10 cellular contexts compared by ENCODE assay signal in the genomic region with DNA sequence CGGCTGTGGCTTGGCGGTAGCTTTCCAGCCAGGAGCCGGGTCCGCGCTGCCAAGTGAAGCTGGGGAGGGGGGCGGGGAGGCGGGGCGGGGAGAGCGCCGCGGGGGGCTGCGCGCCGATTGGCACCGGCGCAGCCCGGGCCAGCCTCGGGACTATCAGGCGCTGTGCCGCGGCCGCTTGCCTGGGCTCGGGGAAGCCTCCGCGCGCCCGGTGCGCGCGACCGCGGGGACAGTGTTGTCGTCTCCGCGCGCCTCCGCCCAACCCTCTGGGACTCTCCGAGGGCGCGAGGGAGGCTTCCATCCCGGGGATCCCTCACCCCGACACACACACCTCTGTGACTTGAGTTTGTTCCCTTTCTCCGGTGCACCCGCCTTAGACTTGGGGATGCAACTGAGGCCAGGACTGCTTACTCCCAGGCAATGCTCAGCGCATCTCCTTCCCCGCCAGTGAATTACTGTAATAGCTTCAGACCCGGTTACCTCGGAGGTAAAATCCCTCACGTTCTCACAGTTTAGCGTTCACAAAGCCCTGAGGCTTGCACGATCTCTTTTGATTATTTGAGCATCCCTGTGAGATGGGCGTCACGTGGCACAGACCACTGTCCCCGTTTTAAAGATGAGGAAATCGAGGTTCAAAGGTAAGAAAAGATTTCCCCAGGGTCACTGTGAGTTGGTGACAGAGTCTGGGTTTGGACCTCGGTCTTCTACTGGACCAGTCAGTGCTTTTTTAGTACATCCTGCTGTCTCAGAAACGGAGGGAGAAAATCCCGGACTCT. TPM values are rescaled to one million over a fixed set of nuclear protein-coding genes. Genes with fewer than 3 reads are reported as not detected.
DNase-seq lines count a peak whose midpoint lies in the region; ATAC-seq lines count a peak whose summit lies in the region.
"Had no signal": no experiment of that assay in that cellular context is flagged by ENCODE, and none has a peak within 500 bp of the region (broad histone marks: within the 10 kb centered on the region; RNA-seq: fewer than 3 reads in every experiment).

A gene (minus strand): TSS at position 26 of the 773 bp plus-strand sequence. CDS start 92 bp downstream, outside the sequence.

- peak in 1 of 4 experiments; percentile 31 for ATAC-seq in T-cell (replicated peaks in 1 of 4)
- peak; percentile 11 for ATAC-seq in stimulated activated naive CD8-positive, alpha-beta T cell treated with anti-CD3 and anti-CD28 coated beads, Interleukin-15, Interleukin-2, amounts not matched to agents 100 U/mL and 50 U/mL, for 24 hours
- no peak for ATAC-seq in GM19452 (IDR thresholded peaks at IDR 0.05; ENCODE audit: unreplicated experiment)

- H3K27ac Mint-ChIP-seq in activated CD4-positive, alpha-beta T cell treated with anti-CD3 and anti-CD28 coated beads, Interleukin-2, amount 10 ng/mL, durations not matched to agents 24 days and 14 days = no peak within 1 kb of the TSS
- no peak within 1 kb of the TSS for H3K27ac Mint-ChIP-seq in T-cell

- intact Hi-C loops in activated CD4-positive, alpha-beta T cell treated with anti-CD3 and anti-CD28 coated beads, Interleukin-2, amount 10 ng/mL, durations not matched to agents 24 days and 14 days (cut with micrococcal nuclease) = no loop called here

- no peaks in the 10 kb centered on the region for H3K79me2 ChIP-seq in Karpas-422 (ENCODE audit: low read length)

- POLR2A ChIA-PET in T-cell (lab: Charles Lee) = no interaction called here

- no peaks in the 10 kb centered on the region for H3K9me3 Mint-ChIP-seq in activated CD4-positive, alpha-beta T cell treated with anti-CD3 and anti-CD28 coated beads, Interleukin-2, amount 10 ng/mL, durations not matched to agents 24 days and 14 days
- H3K9me3 Mint-ChIP-seq in T-cell = no peaks in the 10 kb centered on the region

- no peaks in the 10 kb centered on the region for H3K36me3 Mint-ChIP-seq in activated CD4-positive, alpha-beta T cell treated with anti-CD3 and anti-CD28 coated beads, Interleukin-2, amount 10 ng/mL, durations not matched to agents 24 days and 14 days (ENCODE audit: low read depth)
- H3K36me3 Mint-ChIP-seq in T-cell = no peaks in the 10 kb centered on the region

- H3K27ac ChIP-seq in Karpas-422 (ENCODE audit: low read length) = no peak within 1 kb of the TSS
- H3K27ac ChIP-seq: C4-2B had no signal

- H3K36me3 ChIP-seq in Karpas-422 (ENCODE audit: insufficient read depth, low read length) = no peaks in the 10 kb centered on the region

- H3K4me1 Mint-ChIP-seq in activated CD4-positive, alpha-beta T cell treated with anti-CD3 and anti-CD28 coated beads, Interleukin-2, amount 10 ng/mL, durations not matched to agents 24 days and 14 days = peaks cover 10% of the 10 kb centered on the region
- H3K4me1 Mint-ChIP-seq in T-cell = peaks cover 25 to 27% (median 25%) of the 10 kb centered on the region in 3 donors

- no peak within 1 kb of the TSS for H3K4me2 ChIP-seq in Karpas-422 (ENCODE audit: low read depth, low read length, poor library complexity, severe bottlenecking)

- H2AFZ ChIP-seq in Karpas-422 (ENCODE audit: low read length) = no peak within 1 kb of the TSS

- H3K4me3 ChIP-seq in Karpas-422 (ENCODE audit: low read length) = no peak within 1 kb of the TSS

- CTCF ChIA-PET in T-cell (lab: Charles Lee) = no interaction called here

- no peaks in the 10 kb centered on the region for H3K9me3 ChIP-seq in Karpas-422 (ENCODE audit: low read length)

- DNase-seq in activated CD4-positive, alpha-beta T cell treated with anti-CD3 and anti-CD28 coated beads, Interleukin-2, amount 10 ng/mL, durations not matched to agents 24 days and 14 days = peak; percentile 61
- no peak for DNase-seq in activated CD4-positive, alpha-beta T cell treated with anti-CD3 and anti-CD28 coated beads, Interleukin-2, amount 50 U/mL, for 1 hour
- peak in 1 of 34 experiments; percentile 5 for DNase-seq in T-cell
- DNase-seq in hypothalamus (lab: John Stamatoyannopoulos, UW) = peak in 26 of 51 donors; percentile 3 to 68 (median 25)
- DNase-seq in stimulated activated naive CD8-positive, alpha-beta T cell treated with anti-CD3 and anti-CD28 coated beads, Interleukin-15, Interleukin-2, amounts not matched to agents 100 U/mL and 50 U/mL, for 24 hours = no peak
- DNase-seq in Karpas-422 = no peak
- no peak for DNase-seq in NCI-H1092 treated with DMSO at 0.1 percent for 48 hours (lab: John Stamatoyannopoulos, UW)

- no peaks in the 10 kb centered on the region for H3K9me2 ChIP-seq in Karpas-422 (replicated peaks; ENCODE audit: insufficient read depth, low read length)

- H3K4me3 Mint-ChIP-seq in activated CD4-positive, alpha-beta T cell treated with anti-CD3 and anti-CD28 coated beads, Interleukin-2, amount 10 ng/mL, durations not matched to agents 24 days and 14 days = peak within 1 kb of the TSS; percentile 49
- peak within 1 kb of the TSS; percentile 29 to 74 (median 37) for H3K4me3 Mint-ChIP-seq in T-cell

- H4K20me1 ChIP-seq in Karpas-422 (ENCODE audit: insufficient read depth, low read depth, low read length) = no peaks in the 10 kb centered on the region

- no peak within 1 kb of the TSS for H3K9ac ChIP-seq in Karpas-422 (ENCODE audit: low read length)

- H3K27me3 ChIP-seq in Karpas-422 (ENCODE audit: low read length) = no peaks in the 10 kb centered on the region

- peaks cover 80% of the 10 kb centered on the region for H3K27me3 Mint-ChIP-seq in activated CD4-positive, alpha-beta T cell treated with anti-CD3 and anti-CD28 coated beads, Interleukin-2, amount 10 ng/mL, durations not matched to agents 24 days and 14 days
- H3K27me3 Mint-ChIP-seq in T-cell = peaks cover 72 to 83% of the 10 kb centered on the region in 2 donors

- H3K4me1 ChIP-seq in Karpas-422 (ENCODE audit: low read length) = no peaks in the 10 kb centered on the region

RNA-seq across cellular contexts. Expression of the gene that starts here (rescaled TPM):
- not detected in 2 replicates for total RNA-seq in activated CD4-positive, alpha-beta T cell treated with anti-CD3 and anti-CD28 coated beads, Interleukin-2, amount 10 ng/mL, durations not matched to agents 24 days and 14 days
- total RNA-seq in T-cell = under 1 TPM in 1 of 5 donors, not detected in 4; 0.12 TPM
- not detected in 2 replicates for total RNA-seq in Karpas-422 (2014; rRNA removed; shearing (Covaris generic); ENCODE audit: low replicate concordance)
- total RNA-seq: epithelial cell of proximal tubule had no signal

Comparison
In these comparisons a context has a peak if more than half of its experiments do, and no peak if none do; other contexts are left out.
1. Peak in DNase-seq in activated CD4-positive, alpha-beta T cell treated with anti-CD3 and anti-CD28 coated beads, Interleukin-2, amount 10 ng/mL, durations not matched to agents 24 days and 14 days; RNA of the gene not detected or under 1 TPM.
2. DNase-seq: peak in hypothalamus (26 of 51); none in activated CD4-positive, alpha-beta T cell treated with anti-CD3 and anti-CD28 coated beads, Interleukin-2, amount 50 U/mL, for 1 hour (single experiment), stimulated activated naive CD8-positive, alpha-beta T cell treated with anti-CD3 and anti-CD28 coated beads, Interleukin-15, Interleukin-2, amounts not matched to agents 100 U/mL and 50 U/mL, for 24 hours (single experiment), Karpas-422 (single experiment) and NCI-H1092 treated with DMSO at 0.1 percent for 48 hours (single experiment).